Comparison of ENCODE assay signal across 8 cellular contexts in genomic region chr10:33335800-33336605, GRCh38. TPM values are rescaled to one million over a fixed set of nuclear protein-coding genes. Genes with fewer than 3 reads are reported as not detected.
DNase-seq lines count a peak whose midpoint lies in the region; ATAC-seq and TF ChIP-seq lines count a peak whose summit lies in the region.

No MANE protein-coding gene starts in this region.

- no TSS peak for BruUV-seq in Panc1 (replicated peaks; lab: Mats Ljungman, UMichigan)

- DNase-seq in GM13976 (ENCODE audit: low spot score) = peak; percentile 33
- DNase-seq in Panc1 (ENCODE audit: low read depth, low spot score) = no peak
- DNase-seq in coronary artery (ENCODE audit: low spot score) = peak; percentile 83
- DNase-seq in left lobe of liver (ENCODE audit: low spot score) = peak; percentile 89
- DNase-seq in suprapubic skin (ENCODE audit: low spot score in 2 of 2) = peak; percentile 74 to 82
- no peak for DNase-seq in occipital lobe (lab: John Stamatoyannopoulos, UW)

- WGBS in suprapubic skin = 1% methylated on average over 22 of the region's 53 CpGs

- H3K36me3 ChIP-seq in Panc1 (ENCODE audit: control insufficient read depth, insufficient read depth, low read length) = no peaks in the 10 kb centered on the region
- no peaks in the 10 kb centered on the region for H3K36me3 ChIP-seq in suprapubic skin

- peak in 1 of 2 donors; percentile 24 for TF ChIP-seq POLR2A in suprapubic skin (IDR thresholded peaks at IDR 0.05)

- POLR2A ChIA-PET in Panc1 (lab: Charles Lee) = interaction anchor here (0.5 to 0.6 kb wide), 2 partner anchors 948 to 1249 kb away, joined by 3 read pairs; no protein-coding TSS in a partner anchor

- H3K4me3 ChIP-seq in Panc1 (ENCODE audit: low read depth in 2 of 2, low read length in 2 of 2) = peak overlapping the region; percentile 61 to 95
- peak overlapping the region; percentile 77 for H3K4me3 ChIP-seq in coronary artery
- H3K4me3 ChIP-seq in suprapubic skin = peak overlapping the region; percentile 77

- in situ Hi-C loops in GM13976 (cut with MboI; ENCODE audit: low sequenced_read_pairs, unreplicated experiment) = no loop called here
- in situ Hi-C loops in Panc1 (cut with HindIII; ENCODE audit: low pct_unique_long_range_greater_than_20kb, low sequenced_read_pairs) = no loop called here

- ATAC-seq in Panc1 = peak; percentile 59
- peak; percentile 68 for ATAC-seq in left lobe of liver
- no peak for ATAC-seq in GM21723 (IDR thresholded peaks at IDR 0.05; ENCODE audit: unreplicated experiment)
- no peak for ATAC-seq in GM19035 (IDR thresholded peaks at IDR 0.05; ENCODE audit: unreplicated experiment)

- no peak for TF ChIP-seq CTCF in GM13976 (IDR thresholded peaks at IDR 0.05; ENCODE audit: borderline replicate concordance, control extremely low read depth, extremely low read depth, insufficient read depth, missing control alignments)
- no peak for TF ChIP-seq CTCF in Panc1 (IDR thresholded peaks at IDR 0.05)
- no peak for TF ChIP-seq CTCF in coronary artery (IDR thresholded peaks at IDR 0.05)
- no peak for TF ChIP-seq CTCF in suprapubic skin (IDR thresholded peaks at IDR 0.05)

- intact Hi-C loops in Panc1 (cut with micrococcal nuclease; ENCODE audit: unreplicated experiment) = loop anchor here (10.0 kb wide), 1 partner anchor 1189 kb away; no protein-coding TSS in a partner anchor

- H3K27ac ChIP-seq in Panc1 (ENCODE audit: low read length) (peak overlapping the region; percentile 72), coronary artery (peak overlapping the region; percentile 90 to 93), suprapubic skin (peak overlapping the region; percentile 89)

- no peaks in the 10 kb centered on the region for H3K9me3 ChIP-seq in Panc1 (ENCODE audit: control insufficient read depth, insufficient read depth, low read depth, low read length)
- H3K9me3 ChIP-seq in suprapubic skin = no peaks in the 10 kb centered on the region

- peaks cover 9% of the 10 kb centered on the region for H3K4me1 ChIP-seq in Panc1 (ENCODE audit: control insufficient read depth, insufficient read depth, low read length)
- peaks cover 47% of the 10 kb centered on the region for H3K4me1 ChIP-seq in suprapubic skin

- TF ChIP-seq EP300 in suprapubic skin (IDR thresholded peaks at IDR 0.05) = no peak

- CTCF ChIA-PET in Panc1 (lab: Charles Lee) = interaction anchor here (0.6 kb wide), 1 partner anchor 20 kb away, joined by 3 read pairs; no protein-coding TSS in a partner anchor

- H3K27me3 ChIP-seq in Panc1 (ENCODE audit: control insufficient read depth, insufficient read depth, low read length) (no peaks in the 10 kb centered on the region), suprapubic skin (no peaks in the 10 kb centered on the region)

RNA-seq across cellular contexts. Expression of gene NRP1, which starts 1.5 kb away (rescaled TPM):
- total RNA-seq in Panc1 (2021; ENCODE audit: unreplicated experiment) (93.4 TPM), left lobe of liver (20.6 TPM), suprapubic skin (10 to 100 TPM in 3 of 4 donors, 1 to 10 TPM in 1; 9.5 to 23.7 (median 18.2) TPM), occipital lobe (91.9 TPM)
- 75.5 TPM for polyA plus RNA-seq in Panc1 (2012; ENCODE audit: insufficient read length)

Comparison
In these comparisons a context has a peak if more than half of its experiments do, and no peak if none do; other contexts are left out.
1. DNase-seq: peak in GM13976 (single experiment), coronary artery (single experiment), left lobe of liver (single experiment) and suprapubic skin (2 of 2); none in Panc1 (single experiment) and occipital lobe (single experiment).
2. ATAC-seq: peak in Panc1 (single experiment) and left lobe of liver (single experiment); none in GM21723 (single experiment) and GM19035 (single experiment).
3. Peak in every context shown above with its lines, with median percentiles within 50 percentile points of each other: H3K27ac ChIP-seq and H3K4me3 ChIP-seq.